In genomic region chr20:45971675-45972499, GRCh38 we compare ENCODE assay signal across 1 cellular context.
TF ChIP-seq lines count a peak whose summit lies in the region.

Gene ZNF335, minus strand, starts transcription at chr20:45972203. Its CDS starts 793 bp downstream, at chr20:45971410.

TF ChIP-seq in GM23338, 12 proteins besides CTCF, POLR2A, EP300 and RAD21 (continued from another document):
- no peak for TF ChIP-seq ZNF462 (CRISPR knock-in tag; IDR thresholded peaks at IDR 0.05)
- TF ChIP-seq ETS1 (IDR thresholded peaks at IDR 0.05): peak; percentile 49
